ENCODE assay signal across 20 cellular contexts in the genomic region with DNA sequence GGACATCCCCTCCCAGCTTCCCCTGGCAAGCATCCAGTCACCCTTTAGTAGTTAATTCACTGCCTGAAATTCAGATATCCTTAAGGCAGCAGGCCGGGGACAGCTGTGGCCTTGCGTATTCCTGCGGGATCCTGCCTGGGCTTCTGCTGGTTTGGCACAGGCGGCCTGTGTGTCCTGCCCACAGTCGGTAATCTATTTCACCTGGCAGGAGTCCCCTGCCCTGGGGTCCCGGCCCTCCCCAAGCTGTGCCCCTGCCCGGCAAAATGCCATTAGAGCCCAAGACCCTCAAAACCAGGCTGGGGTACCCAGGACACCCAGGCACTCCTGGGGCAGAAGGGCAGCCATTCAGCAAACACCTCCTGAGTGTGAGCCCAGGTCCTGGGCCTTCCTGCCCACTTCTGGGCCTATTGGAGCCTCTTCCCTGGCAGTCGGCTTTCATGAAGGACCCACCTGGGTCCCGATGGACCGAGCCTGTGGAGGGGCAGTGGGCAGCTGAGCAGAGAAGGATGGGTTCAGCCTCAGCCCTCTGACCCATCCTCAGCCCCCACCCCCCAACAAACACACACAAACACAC. TPM values are rescaled to one million over a fixed set of nuclear protein-coding genes. Genes with fewer than 3 reads are reported as not detected.
A peak's percentile ranks its signal among the peaks of the same experiment; 100 is the strongest.
DNase-seq lines count a peak whose midpoint lies in the region; ATAC-seq and TF ChIP-seq lines count a peak whose summit lies in the region.
"Had no signal": no experiment of that assay in that cellular context is flagged by ENCODE, and none has a peak within 500 bp of the region (broad histone marks: within the 10 kb centered on the region; RNA-seq: fewer than 3 reads in every experiment).

No MANE protein-coding gene starts in this region.

- H2AK5ac ChIP-seq in H9 (ENCODE audit: insufficient read length, low read length) = no peak overlapping the region

- peaks cover 12% of the 10 kb centered on the region for H3K27me3 Mint-ChIP-seq in H9 (ENCODE audit: low read depth)

- no peak overlapping the region for H2BK15ac ChIP-seq in H9 (ENCODE audit: low read depth, low read length)

- POLR2A ChIA-PET in A673 (lab: Charles Lee; ENCODE audit: low non-redundant PET) = no interaction called here

- no CpG with 5 or more reads among the region's 10 CpGs for WGBS in H9 (ENCODE audit: extremely low coverage, insufficient read length, low lambda C conversion rate)
- 40% methylated on average over 3 of the region's 10 CpGs for WGBS in mammary epithelial cell (ENCODE audit: low coverage, missing lambda C conversion rate)

- no peak overlapping the region for H3T11ph ChIP-seq in H9 (ENCODE audit: low read length)

- CTCF ChIA-PET in A673 (lab: Charles Lee) (no interaction called here), mammary epithelial cell (lab: Charles Lee; ENCODE audit: low non-redundant PET) (interaction anchor here (0.6 kb wide), 1 partner anchor 12 kb away, joined by 6 read pairs; the partner anchor contains the start of gene CROCC2)

- H3K4me2 ChIP-seq in H9 (ENCODE audit: insufficient read depth, insufficient read length, low read length) (no peak overlapping the region), mammary epithelial cell (ENCODE audit: insufficient read depth, low read depth, low read length) (no peak overlapping the region)

- H3K4me3 ChIP-seq in A673 (ENCODE audit: low read depth, low read length, poor library complexity, severe bottlenecking) = no peak overlapping the region
- H3K4me3 ChIP-seq in mammary epithelial cell (replicated peaks in 1 of 3; ENCODE audit: insufficient read depth in 1 of 3, low read depth in 2 of 3, low read length in 3 of 3) = no peak overlapping the region

- H3K27me3 ChIP-seq in A673 (replicated peaks; ENCODE audit: insufficient read depth, low read depth, low read length, poor library complexity) = no peaks in the 10 kb centered on the region
- H3K27me3 ChIP-seq in H9 (ENCODE audit: insufficient read depth, low read length) = no peaks in the 10 kb centered on the region
- H3K27me3 ChIP-seq in mammary epithelial cell (ENCODE audit: insufficient read depth, low read length) = no peaks in the 10 kb centered on the region

- dilution Hi-C loops in mammary epithelial cell (cut with HindIII; ENCODE audit: low sequenced_read_pairs) = no loop called here

- no peak overlapping the region for H3K4ac ChIP-seq in H9 (ENCODE audit: low read depth, low read length)

- H3K9ac ChIP-seq in H9 (ENCODE audit: extremely low read depth, insufficient read length, low read length) (no peak overlapping the region), mammary epithelial cell (ENCODE audit: insufficient read depth, low read length) (no peak overlapping the region)
- H3K9ac ChIP-seq: parathyroid adenoma had no signal

- intact Hi-C loops in A673 (cut with micrococcal nuclease; ENCODE audit: unreplicated experiment) (loop anchor here (10.0 kb wide), 1 partner anchor 157 kb away; no protein-coding TSS in a partner anchor), mammary epithelial cell (cut with micrococcal nuclease) (no loop called here)

- H4K8ac ChIP-seq in H9 (replicated peaks; ENCODE audit: insufficient read length, low read depth, low read length) = no peak overlapping the region

- no peak for DNase-seq in A673 (ENCODE audit: low spot score)
- peak; percentile 18 for DNase-seq in H9
- peak; percentile 15 for DNase-seq in epidermal melanocyte (ENCODE audit: insufficient read length, low spot score)
- peak; percentile 22 for DNase-seq in omental fat pad (ENCODE audit: low spot score)
- DNase-seq in mammary epithelial cell = no peak
- DNase-seq in DMS114 treated with DMSO at 0.1 percent for 48 hours (lab: John Stamatoyannopoulos, UW; ENCODE audit: unreplicated experiment) = no peak
- DNase-seq: activated CD4-positive, alpha-beta T cell treated with anti-CD3 and anti-CD28 coated beads, Interleukin-2, amount 10 ng/mL, durations not matched to agents 24 days and 14 days; activated T-cell treated with anti-CD3 and anti-CD28 coated beads, Interleukin-2, amount 50 U/mL, for 72 hours; CD4-positive, CD25-positive, alpha-beta regulatory T cell; dermis blood vessel endothelial cell; NCI-H146; NCI-H510A; PC-3; stimulated activated CD4-positive, alpha-beta T cell treated with anti-CD3 and anti-CD28 coated beads, Interleukin-2, amount 100 ng/mL, for 48 hours had no signal

- TF ChIP-seq CTCF in A673 (conservative IDR thresholded peaks at IDR 0.05; ENCODE audit: low read depth, low read length) = no peak
- TF ChIP-seq CTCF in H9 (conservative IDR thresholded peaks at IDR 0.05) = no peak
- no peak for TF ChIP-seq CTCF in omental fat pad (IDR thresholded peaks at IDR 0.05)
- no peak for TF ChIP-seq CTCF in mammary epithelial cell (conservative IDR thresholded peaks at IDR 0.05 in 1 of 2, IDR thresholded peaks at IDR 0.05 in 1 of 2; ENCODE audit: extremely low read depth in 1 of 2, insufficient read depth in 1 of 2, low read depth in 1 of 2, low read length in 2 of 2)

- H4K20me1 ChIP-seq in H9 (ENCODE audit: control insufficient read depth, insufficient read depth, insufficient read length) = no peaks in the 10 kb centered on the region
- no peaks in the 10 kb centered on the region for H4K20me1 ChIP-seq in mammary epithelial cell (ENCODE audit: insufficient read depth, low read length)

- H3K4me3 Mint-ChIP-seq in H9 = no peak overlapping the region
- H3K4me3 Mint-ChIP-seq: activated CD4-positive, alpha-beta T cell treated with anti-CD3 and anti-CD28 coated beads, Interleukin-2, amount 10 ng/mL, durations not matched to agents 24 days and 14 days; activated T-cell treated with anti-CD3 and anti-CD28 coated beads, Interleukin-2, amount 50 U/mL, for 72 hours; memory B cell had no signal

- H3K36me3 ChIP-seq in A673 (ENCODE audit: insufficient read depth, low read length, poor library complexity, severe bottlenecking) (no peaks in the 10 kb centered on the region), mammary epithelial cell (ENCODE audit: insufficient read depth, low read length) (no peaks in the 10 kb centered on the region)

- no peak overlapping the region for H3K18ac ChIP-seq in H9 (ENCODE audit: insufficient read length, low read depth, low read length)

- no peak overlapping the region for H2BK5ac ChIP-seq in H9 (ENCODE audit: insufficient read length, low read length)

- H4K91ac ChIP-seq in H9 (ENCODE audit: insufficient read length, low read depth, low read length) = no peak overlapping the region

- H2BK12ac ChIP-seq in H9 (ENCODE audit: insufficient read length, low read depth, low read length) = no peak overlapping the region

- no peaks in the 10 kb centered on the region for H3K36me3 Mint-ChIP-seq in H9 (ENCODE audit: insufficient read depth in 1 of 3, low read depth in 3 of 3)
- H3K36me3 Mint-ChIP-seq: CD4-positive, CD25-positive, alpha-beta regulatory T cell; memory B cell had no signal

- H3K23ac ChIP-seq in H9 (ENCODE audit: insufficient read length, low read depth, low read length) = no peak overlapping the region

- H2AFZ ChIP-seq in H9 (ENCODE audit: low read length) = no peak overlapping the region
- H2AFZ ChIP-seq in mammary epithelial cell (ENCODE audit: low read depth, low read length) = no peak overlapping the region
- H2AFZ ChIP-seq: parathyroid adenoma had no signal

- H2BK20ac ChIP-seq in H9 (ENCODE audit: low read depth, low read length, poor library complexity, severe bottlenecking) = no peak overlapping the region

- H3K79me1 ChIP-seq in H9 (ENCODE audit: insufficient read depth, low read depth, low read length, poor library complexity, severe bottlenecking) = no peaks in the 10 kb centered on the region

- no peaks in the 10 kb centered on the region for H3K23me2 ChIP-seq in H9 (ENCODE audit: insufficient read length, low read depth, low read length, poor library complexity, severe bottlenecking)

- BruUV-seq in A673 (replicated peaks; lab: Mats Ljungman, UMichigan) = no TSS peak
- no TSS peak for BruUV-seq in mammary epithelial cell (replicated peaks; lab: Mats Ljungman, UMichigan)

- H3K79me2 ChIP-seq in H9 (ENCODE audit: insufficient read depth, low read length) (no peaks in the 10 kb centered on the region), mammary epithelial cell (ENCODE audit: insufficient read depth, low read length) (no peaks in the 10 kb centered on the region)
- H3K79me2 ChIP-seq: parathyroid adenoma had no signal

- H3K14ac ChIP-seq in H9 (ENCODE audit: insufficient read depth, low read length) = no peak overlapping the region

- no peaks in the 10 kb centered on the region for H3K9me3 ChIP-seq in A673 (ENCODE audit: low read depth, low read length, poor library complexity, severe bottlenecking)
- H3K9me3 ChIP-seq in H9 (ENCODE audit: control insufficient read depth, low read depth, low read length) = no peaks in the 10 kb centered on the region
- H3K9me3 ChIP-seq in mammary epithelial cell (replicated peaks; ENCODE audit: insufficient read depth, low read length) = no peaks in the 10 kb centered on the region

- no peak overlapping the region for H2BK120ac ChIP-seq in H9 (ENCODE audit: low read depth, low read length, poor library complexity, severe bottlenecking)

- ATAC-seq in omental fat pad (ENCODE audit: low FRiP score) (no peak), HG03439 (IDR thresholded peaks at IDR 0.05; ENCODE audit: unreplicated experiment) (no peak), GM18867 (IDR thresholded peaks at IDR 0.05; ENCODE audit: unreplicated experiment) (no peak)
- ATAC-seq: activated T-cell treated with anti-CD3 and anti-CD28 coated beads, Interleukin-2, amount 50 U/mL, for 72 hours; PC-3 had no signal

- H3K4me1 ChIP-seq in A673 (ENCODE audit: insufficient read depth, low read length, poor library complexity, severe bottlenecking) (peaks cover 44% of the 10 kb centered on the region), H9 (ENCODE audit: insufficient read depth, low read length) (no peaks in the 10 kb centered on the region), mammary epithelial cell (ENCODE audit: insufficient read depth, low read length) (peaks cover 36% of the 10 kb centered on the region)
- H3K4me1 ChIP-seq: parathyroid adenoma had no signal

- no peaks in the 10 kb centered on the region for H3K9me3 Mint-ChIP-seq in H9
- H3K9me3 Mint-ChIP-seq: activated CD4-positive, alpha-beta T cell treated with anti-CD3 and anti-CD28 coated beads, Interleukin-2, amount 10 ng/mL, durations not matched to agents 24 days and 14 days; activated T-cell treated with anti-CD3 and anti-CD28 coated beads, Interleukin-2, amount 50 U/mL, for 72 hours; CD4-positive, CD25-positive, alpha-beta regulatory T cell; memory B cell had no signal

- in situ Hi-C loops in mammary epithelial cell (cut with MboI; ENCODE audit: low sequenced_read_pairs in 2 of 2) = no loop called here

- H3K4me1 Mint-ChIP-seq in H9 = peaks cover 2 to 6% of the 10 kb centered on the region in 2 experiments; a peak in 2 of 4 replicates
- H3K4me1 Mint-ChIP-seq: activated CD4-positive, alpha-beta T cell treated with anti-CD3 and anti-CD28 coated beads, Interleukin-2, amount 10 ng/mL, durations not matched to agents 24 days and 14 days; memory B cell had no signal

- H3K27ac ChIP-seq in A673 (ENCODE audit: low read depth, low read length, poor library complexity, severe bottlenecking) (peak overlapping the region; percentile 68), H9 (ENCODE audit: insufficient read length, low read depth, low read length) (no peak overlapping the region), mammary epithelial cell (ENCODE audit: insufficient read depth, low read depth, low read length) (no peak overlapping the region)
- H3K27ac ChIP-seq: parathyroid adenoma had no signal

- no peak overlapping the region for H3K56ac ChIP-seq in H9 (ENCODE audit: insufficient read length, low read depth, low read length)

- H4K5ac ChIP-seq in H9 (ENCODE audit: insufficient read length, low read depth, low read length) = no peak overlapping the region

- H3K27ac Mint-ChIP-seq in H9 = no peak overlapping the region
- H3K27ac Mint-ChIP-seq: activated CD4-positive, alpha-beta T cell treated with anti-CD3 and anti-CD28 coated beads, Interleukin-2, amount 10 ng/mL, durations not matched to agents 24 days and 14 days; activated T-cell treated with anti-CD3 and anti-CD28 coated beads, Interleukin-2, amount 50 U/mL, for 72 hours; CD4-positive, CD25-positive, alpha-beta regulatory T cell; memory B cell had no signal

RNA-seq across cellular contexts. Expression of gene CROCC2, which starts 11.6 kb away (rescaled TPM):
- total RNA-seq in A673 (2021) = not detected in 2 replicates
- total RNA-seq in H9 (2021) = not detected in 2 replicates
- under 1 TPM in 2 of 4 donors, not detected in 2; 0.06 to 0.12 TPM for total RNA-seq in omental fat pad
- total RNA-seq in mammary epithelial cell = not detected
- polyA plus RNA-seq in mammary epithelial cell = not detected
- not detected for polyA minus RNA-seq in mammary epithelial cell
- total RNA-seq: activated CD4-positive, alpha-beta T cell treated with anti-CD3 and anti-CD28 coated beads, Interleukin-2, amount 10 ng/mL, durations not matched to agents 24 days and 14 days; activated T-cell treated with anti-CD3 and anti-CD28 coated beads, Interleukin-2, amount 50 U/mL, for 72 hours; astrocyte; CD4-positive, CD25-positive, alpha-beta regulatory T cell; dermis blood vessel endothelial cell; PC-3; urinary bladder had no signal
- polyA plus RNA-seq: CD4-positive, CD25-positive, alpha-beta regulatory T cell had no signal

RNA-seq across cellular contexts. Expression of gene MAB21L4, which starts 21.8 kb away (rescaled TPM):
- not detected in 2 replicates for total RNA-seq in A673 (2021)
- total RNA-seq in H9 (2021) = 0.15 and 0.37 TPM in 2 replicates
- total RNA-seq in omental fat pad = not detected
- under 1 TPM; 0.14 to 0.17 TPM for total RNA-seq in mammary epithelial cell
- 0.29 TPM for polyA plus RNA-seq in mammary epithelial cell
- not detected for polyA minus RNA-seq in mammary epithelial cell
- total RNA-seq: activated CD4-positive, alpha-beta T cell treated with anti-CD3 and anti-CD28 coated beads, Interleukin-2, amount 10 ng/mL, durations not matched to agents 24 days and 14 days; activated T-cell treated with anti-CD3 and anti-CD28 coated beads, Interleukin-2, amount 50 U/mL, for 72 hours; CD4-positive, CD25-positive, alpha-beta regulatory T cell; dermis blood vessel endothelial cell had no signal
- polyA plus RNA-seq: CD4-positive, CD25-positive, alpha-beta regulatory T cell had no signal

RNA-seq across cellular contexts. Expression of gene AGXT, which starts 49.1 kb away (rescaled TPM):
- not detected in 2 replicates for total RNA-seq in A673 (2021)
- total RNA-seq in H9 (2021) = not detected in 2 replicates
- total RNA-seq in omental fat pad = 1 to 10 TPM in 1 of 4 donors, under 1 TPM in 1, not detected in 2; 0.56 to 1.4 TPM
- total RNA-seq in mammary epithelial cell = not detected
- polyA plus RNA-seq in mammary epithelial cell = not detected
- not detected for polyA minus RNA-seq in mammary epithelial cell
- total RNA-seq: activated CD4-positive, alpha-beta T cell treated with anti-CD3 and anti-CD28 coated beads, Interleukin-2, amount 10 ng/mL, durations not matched to agents 24 days and 14 days; activated T-cell treated with anti-CD3 and anti-CD28 coated beads, Interleukin-2, amount 50 U/mL, for 72 hours; astrocyte; CD4-positive, CD25-positive, alpha-beta regulatory T cell; dermis blood vessel endothelial cell; PC-3; urinary bladder had no signal
- polyA plus RNA-seq: CD4-positive, CD25-positive, alpha-beta regulatory T cell had no signal

Comparison
In these comparisons a context has a peak if more than half of its experiments do, and no peak if none do; other contexts are left out.
1. DNase-seq: peak in H9 (single experiment), epidermal melanocyte (single experiment) and omental fat pad (single experiment); none in A673 (single experiment), mammary epithelial cell (single experiment) and DMS114 treated with DMSO at 0.1 percent for 48 hours (single experiment).